ENCODE assay signal across 20 cellular contexts in the genomic region with DNA sequence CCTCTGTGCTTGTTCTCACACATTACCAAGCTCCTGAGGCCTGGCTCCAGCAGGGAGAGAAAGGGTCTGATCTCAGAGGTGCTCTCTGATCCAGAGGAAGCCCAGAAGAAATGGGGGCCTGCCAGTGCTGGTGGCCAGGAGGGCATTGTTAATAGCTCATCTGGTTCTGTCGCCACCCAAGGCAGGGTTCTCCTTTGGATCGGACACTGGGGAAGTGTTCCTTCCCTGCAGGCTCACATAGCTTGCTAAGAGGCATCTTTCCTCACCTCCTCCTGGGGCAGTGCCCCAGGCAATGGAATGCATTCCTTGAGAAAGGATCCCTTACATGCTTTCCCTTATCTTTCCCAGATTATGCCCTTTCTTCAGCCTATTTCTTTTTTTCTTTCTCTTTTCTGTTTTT. TPM values are rescaled to one million over a fixed set of nuclear protein-coding genes. Genes with fewer than 3 reads are reported as not detected.
DNase-seq lines count a peak whose midpoint lies in the region; ATAC-seq and TF ChIP-seq lines count a peak whose summit lies in the region.
"Had no signal": no experiment of that assay in that cellular context is flagged by ENCODE, and none has a peak within 500 bp of the region (broad histone marks: within the 10 kb centered on the region; RNA-seq: fewer than 3 reads in every experiment).

No MANE protein-coding gene starts in this region.

- H3K36me3 ChIP-seq in muscle layer of duodenum (ENCODE audit: control insufficient read depth in 1 of 2, insufficient read depth in 2 of 2, low read length in 2 of 2) (no peaks in the 10 kb centered on the region), WERI-Rb-1 (no peaks in the 10 kb centered on the region), psoas muscle (ENCODE audit: insufficient read depth in 1 of 2, low read depth in 1 of 2) (no peaks in the 10 kb centered on the region)
- H3K36me3 ChIP-seq: cardiac muscle cell, tibial nerve had no signal

- no peaks in the 10 kb centered on the region for H3K9me3 Mint-ChIP-seq in HFFc6
- H3K9me3 Mint-ChIP-seq: neural crest cell had no signal

- no peak overlapping the region for H3K4me3 Mint-ChIP-seq in HFFc6
- H3K4me3 Mint-ChIP-seq: neural crest cell had no signal

- H3K36me3 Mint-ChIP-seq in HFFc6 (ENCODE audit: low read depth), result no peaks in the 10 kb centered on the region

- peaks cover 52% of the 10 kb centered on the region for H3K4me1 Mint-ChIP-seq in HFFc6 (ENCODE audit: low read depth)

- H3K27ac ChIP-seq in 22Rv1 (peak overlapping the region; percentile 95), muscle layer of duodenum (ENCODE audit: low read length) (peak overlapping the region; percentile 10), WERI-Rb-1 (no peak overlapping the region), psoas muscle (no peak overlapping the region)
- H3K27ac ChIP-seq: RWPE1 had no signal

- H3K4me1 ChIP-seq in muscle layer of duodenum (ENCODE audit: control insufficient read depth in 1 of 2, insufficient read depth in 2 of 2, low read length in 2 of 2), result peaks cover 0 to 12% of the 10 kb centered on the region in 2 donors
- no peaks in the 10 kb centered on the region for H3K4me1 ChIP-seq in psoas muscle

- H3K27me3 ChIP-seq in muscle layer of duodenum (ENCODE audit: low read depth, low read length) (no peaks in the 10 kb centered on the region), WERI-Rb-1 (ENCODE audit: insufficient read depth, low read depth, severe bottlenecking) (no peaks in the 10 kb centered on the region), psoas muscle (ENCODE audit: insufficient read depth in 3 of 3, low read length in 2 of 3) (no peaks in the 10 kb centered on the region)
- H3K27me3 ChIP-seq: cardiac muscle cell, tibial nerve had no signal

- H3K27me3 Mint-ChIP-seq in HFFc6 (ENCODE audit: insufficient read depth), result peaks cover 3% of the 10 kb centered on the region

- intact Hi-C loops in psoas muscle (cut with DNase I), result no loop called here

- 80 to 87% (median 82%) methylated on average over 2 of the region's 2 CpGs for WGBS in psoas muscle, 3 donors

- H3K4me3 ChIP-seq in muscle layer of duodenum (ENCODE audit: low read depth in 1 of 2, low read length in 2 of 2), result no peak overlapping the region
- no peak overlapping the region for H3K4me3 ChIP-seq in WERI-Rb-1 (ENCODE audit: low read depth, low read length)
- no peak overlapping the region for H3K4me3 ChIP-seq in psoas muscle
- H3K4me3 ChIP-seq: cardiac muscle cell, skin epidermis, tibial nerve had no signal

- peak overlapping the region; percentile 98 for H3K27ac Mint-ChIP-seq in HFFc6

- no peaks in the 10 kb centered on the region for H3K9me3 ChIP-seq in muscle layer of duodenum (ENCODE audit: control insufficient read depth in 1 of 2, low read length in 2 of 2)
- no peaks in the 10 kb centered on the region for H3K9me3 ChIP-seq in WERI-Rb-1 (ENCODE audit: severe bottlenecking)
- no peaks in the 10 kb centered on the region for H3K9me3 ChIP-seq in psoas muscle
- H3K9me3 ChIP-seq: tibial nerve had no signal

- no peak for TF ChIP-seq CTCF in 22Rv1 (IDR thresholded peaks at IDR 0.05)
- TF ChIP-seq CTCF in HFFc6 (IDR thresholded peaks at IDR 0.05), result no peak
- TF ChIP-seq CTCF in WERI-Rb-1 (IDR thresholded peaks at IDR 0.05; ENCODE audit: low read depth, low read length), result no peak
- TF ChIP-seq CTCF in psoas muscle (IDR thresholded peaks at IDR 0.05), result no peak

- ATAC-seq in psoas muscle (no peak), HG03354 (IDR thresholded peaks at IDR 0.05; ENCODE audit: poor library complexity, severe bottlenecking, unreplicated experiment) (no peak)

- DNase-seq in HFFc6 (peak; percentile 20), astrocyte of the hippocampus (ENCODE audit: low read depth, low spot score) (peak; percentile 51), WERI-Rb-1 (no peak), DMS 273 treated with DMSO at 0.1 percent for 48 hours (lab: John Stamatoyannopoulos, UW) (no peak), psoas muscle (no peak)
- DNase-seq: ACHN; activated naive CD4-positive, alpha-beta T cell treated with Interleukin-2 at 50 U/mL for 16 hours; glutamatergic neuron; HCEC 1CT; NCI-H1105 treated with DMSO at 0.1 percent for 48 hours; NCI-H526 had no signal

RNA-seq across cellular contexts. Expression of gene RBM47, which starts 53.8 kb away (rescaled TPM):
- 1 to 10 TPM in 5 of 6 experiments, under 1 TPM in 1; 0.95 to 1.5 (median 1.4) TPM for total RNA-seq in HFFc6 (2021; fragmentation: NEBNext Ultra II Directional; extraction: Animal tissue kit (Norgen Biotek cat#: 25700))
- 1 to 10 TPM; 1.2 to 2.3 (median 2.1) TPM for total RNA-seq in psoas muscle
- polyA plus RNA-seq in psoas muscle, result under 1 TPM; 0.17 to 0.31 (median 0.30) TPM
- total RNA-seq: endothelial cell of umbilical vein had no signal
- polyA plus RNA-seq: endothelial cell of umbilical vein had no signal

Comparison
In these comparisons a context has a peak if more than half of its experiments do, and no peak if none do; other contexts are left out.
1. H3K27ac ChIP-seq: peak in 22Rv1 (single experiment) and muscle layer of duodenum (single experiment); none in WERI-Rb-1 (single experiment) and psoas muscle (single experiment).
2. DNase-seq: peak in HFFc6 (single experiment) and astrocyte of the hippocampus (single experiment); none in WERI-Rb-1 (single experiment), DMS 273 treated with DMSO at 0.1 percent for 48 hours (single experiment) and psoas muscle (0 of 2).